17 cellular contexts compared by ENCODE assay signal in the genomic region with DNA sequence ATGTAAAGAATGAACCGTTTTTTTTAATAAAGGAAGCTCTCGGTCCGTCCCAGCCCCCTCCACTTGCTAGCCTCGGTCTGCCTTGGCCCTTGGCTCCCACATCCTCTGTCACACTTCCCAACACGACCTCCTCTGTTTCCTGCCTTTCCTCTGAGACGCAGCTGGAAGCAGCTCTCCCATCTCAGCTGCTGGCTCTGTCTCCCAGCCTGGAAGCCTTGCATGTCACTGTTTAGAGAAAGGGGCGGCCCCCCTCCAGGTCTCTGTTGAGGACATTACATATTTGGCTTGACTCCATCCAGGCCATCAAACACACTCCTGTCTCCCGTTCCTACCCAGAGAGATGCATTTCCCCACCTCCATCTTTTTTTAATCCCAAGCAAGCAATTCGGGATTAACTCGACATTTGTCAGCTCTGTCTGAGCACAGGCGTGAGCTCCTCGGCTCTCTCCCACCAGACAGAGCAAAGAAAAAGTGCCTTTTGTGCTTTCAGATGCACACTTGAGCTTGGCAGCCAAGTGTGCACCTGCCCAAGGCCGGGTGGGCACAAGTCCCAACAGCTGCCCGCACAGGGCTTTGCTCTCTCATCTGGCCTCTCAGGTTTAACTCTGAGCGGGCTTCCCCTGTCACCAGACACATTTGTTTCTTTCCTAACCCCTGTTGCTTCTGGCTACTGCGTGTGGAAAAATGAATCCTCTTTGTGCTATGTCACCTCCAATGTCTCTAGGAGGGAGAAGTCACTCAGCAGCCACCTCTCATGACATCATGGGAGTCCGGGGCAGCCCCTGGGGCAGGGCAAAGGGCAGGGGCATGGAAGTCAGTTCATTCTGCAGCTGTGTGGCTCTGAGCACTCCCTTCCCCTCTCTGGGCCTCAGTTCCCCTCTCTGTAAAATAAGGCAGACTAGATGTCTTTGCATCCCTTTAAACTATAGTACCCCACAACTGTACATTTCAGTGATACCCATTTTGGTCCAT.
DNase-seq lines count a peak whose midpoint lies in the region; ATAC-seq and TF ChIP-seq lines count a peak whose summit lies in the region.
"Had no signal": no experiment of that assay in that cellular context is flagged by ENCODE, and none has a peak within 500 bp of the region (broad histone marks: within the 10 kb centered on the region; RNA-seq: fewer than 3 reads in every experiment).

No MANE protein-coding gene starts in this region.

- H3K9me3 Mint-ChIP-seq in WTC11 = no peaks in the 10 kb centered on the region
- H3K9me3 Mint-ChIP-seq: stimulated activated naive CD8-positive, alpha-beta T cell treated with anti-CD3 and anti-CD28 coated beads, Interleukin-15, Interleukin-2, amounts not matched to agents 100 ng/mL and 50 ng/mL, for 24 hours had no signal

- H3K27me3 ChIP-seq in BE2C (no peaks in the 10 kb centered on the region), stomach (peaks cover 0 to 5% (median 0%) of the 10 kb centered on the region in 3 donors)
- H3K27me3 ChIP-seq: BLaER1 had no signal

- H3K4me1 Mint-ChIP-seq in WTC11 = peaks cover 6% of the 10 kb centered on the region

- POLR2A ChIA-PET in WTC11 (lab: Charles Lee) = interaction anchor here (0.5 kb wide), 1 partner anchor 424 kb away, joined by 3 read pairs; no protein-coding TSS in a partner anchor

- H3K36me3 ChIP-seq in BE2C = no peaks in the 10 kb centered on the region
- no peaks in the 10 kb centered on the region for H3K36me3 ChIP-seq in stomach
- H3K36me3 ChIP-seq: BLaER1 had no signal

- TF ChIP-seq POLR2A in stomach (IDR thresholded peaks at IDR 0.05) = no peak

- H3K4me3 ChIP-seq in BE2C (ENCODE audit: low read depth, low read length) = no peak overlapping the region
- peak overlapping the region in 1 of 4 donors; percentile 2 for H3K4me3 ChIP-seq in stomach
- H3K4me3 ChIP-seq: BLaER1 had no signal

- CTCF ChIA-PET in WTC11 (lab: Charles Lee) = no interaction called here

- no peak overlapping the region for H3K27ac Mint-ChIP-seq in WTC11
- H3K27ac Mint-ChIP-seq: activated CD8-positive, alpha-beta T cell treated with anti-CD3 and anti-CD28 coated beads, Interleukin-2, amount 10 ng/mL, durations not matched to agents 7 days and 5 days; progenitor cell of endocrine pancreas; stimulated activated naive CD8-positive, alpha-beta T cell treated with anti-CD3 and anti-CD28 coated beads, Interleukin-15, Interleukin-2, amounts not matched to agents 100 ng/mL and 50 ng/mL, for 24 hours had no signal

- DNase-seq in BE2C = peak; percentile 40
- DNase-seq in NCI-H128 (lab: John Stamatoyannopoulos, UW; ENCODE audit: unreplicated experiment) = peak; percentile 76
- no peak for DNase-seq in WTC11 (ENCODE audit: low spot score)
- DNase-seq in left lobe of liver (ENCODE audit: low spot score) = no peak
- DNase-seq in T-helper 2 cell = no peak
- no peak for DNase-seq in stomach
- DNase-seq: activated CD8-positive, alpha-beta T cell treated with anti-CD3 and anti-CD28 coated beads, Interleukin-2, amount 10 ng/mL, durations not matched to agents 7 days and 5 days; activated gamma-delta T cell treated with Interleukin-2 at 50 U/mL for 16 hours; NCI-H1048; stimulated activated CD4-positive, alpha-beta T cell treated with anti-CD3 and anti-CD28 coated beads, Interleukin-4, amount 100 ng/mL, for 24 hours; T1000 had no signal

- no peaks in the 10 kb centered on the region for H3K9me3 ChIP-seq in BE2C
- no peaks in the 10 kb centered on the region for H3K9me3 ChIP-seq in stomach
- H3K9me3 ChIP-seq: BLaER1 had no signal

- H3K4me1 ChIP-seq in BE2C = 0 out of 2 replicates have a peak, but pooled peaks cover 3% of the 10 kb centered on the region
- peaks cover 0 to 39% (median 19%) of the 10 kb centered on the region in 4 donors for H3K4me1 ChIP-seq in stomach

- TF ChIP-seq CTCF in BE2C (IDR thresholded peaks at IDR 0.05; ENCODE audit: low read depth, low read length) (no peak), WTC11 (IDR thresholded peaks at IDR 0.05) (no peak), stomach (IDR thresholded peaks at IDR 0.05) (no peak)

- no peaks in the 10 kb centered on the region for H3K36me3 Mint-ChIP-seq in WTC11

- WGBS in stomach, 5 donors = 30 to 46% (median 37%) methylated on average over 17 of the region's 17 CpGs

- intact Hi-C loops in stomach (cut with DNase I; ENCODE audit: low total_unique reads) = no loop called here

- no peaks in the 10 kb centered on the region for H3K27me3 Mint-ChIP-seq in WTC11 (ENCODE audit: low read depth)

- ATAC-seq in WTC11 (peak; percentile 30; the same call in 1 of the 2 replicates), left lobe of liver (peak; percentile 66), GM18909 (IDR thresholded peaks at IDR 0.05; ENCODE audit: poor library complexity, unreplicated experiment) (no peak), GM21447 (IDR thresholded peaks at IDR 0.05; ENCODE audit: unreplicated experiment) (no peak)
- ATAC-seq: activated CD8-positive, alpha-beta T cell treated with anti-CD3 and anti-CD28 coated beads, Interleukin-2, amount 10 ng/mL, durations not matched to agents 7 days and 5 days; HCT116 had no signal

- no peak for TF ChIP-seq EP300 in stomach (IDR thresholded peaks at IDR 0.05)

- H3K27ac ChIP-seq in stomach = peak overlapping the region in 2 of 5 donors; percentile 27 to 44
- H3K27ac ChIP-seq: BLaER1 had no signal

- no peak overlapping the region for H3K4me3 Mint-ChIP-seq in WTC11
- H3K4me3 Mint-ChIP-seq: activated CD8-positive, alpha-beta T cell treated with anti-CD3 and anti-CD28 coated beads, Interleukin-2, amount 10 ng/mL, durations not matched to agents 7 days and 5 days; stimulated activated naive CD8-positive, alpha-beta T cell treated with anti-CD3 and anti-CD28 coated beads, Interleukin-15, Interleukin-2, amounts not matched to agents 100 ng/mL and 50 ng/mL, for 24 hours had no signal

TF ChIP-seq in WTC11, 78 proteins besides CTCF, POLR2A, EP300 and RAD21:
- TF ChIP-seq E2F1 (CRISPR knock-in tag; IDR thresholded peaks at IDR 0.05) = no peak
- TF ChIP-seq KAT7 (CRISPR knock-in tag; IDR thresholded peaks at IDR 0.05; ENCODE audit: borderline replicate concordance) = no peak
- no peak for TF ChIP-seq FOXJ3 (CRISPR knock-in tag; IDR thresholded peaks at IDR 0.05; ENCODE audit: borderline replicate concordance)
- no peak for TF ChIP-seq GTF2I (CRISPR knock-in tag; conservative IDR thresholded peaks at IDR 0.05)
- no peak for TF ChIP-seq JAZF1 (CRISPR knock-in tag; IDR thresholded peaks at IDR 0.05)
- TF ChIP-seq, protein P1, sequence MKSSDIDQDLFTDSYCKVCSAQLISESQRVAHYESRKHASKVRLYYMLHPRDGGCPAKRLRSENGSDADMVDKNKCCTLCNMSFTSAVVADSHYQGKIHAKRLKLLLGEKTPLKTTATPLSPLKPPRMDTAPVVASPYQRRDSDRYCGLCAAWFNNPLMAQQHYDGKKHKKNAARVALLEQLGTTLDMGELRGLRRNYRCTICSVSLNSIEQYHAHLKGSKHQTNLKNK (CRISPR knock-in tag; IDR thresholded peaks at IDR 0.05) = no peak

Comparison
In these comparisons a context has a peak if more than half of its experiments do, and no peak if none do; other contexts are left out.
1. DNase-seq: peak in BE2C (single experiment) and NCI-H128 (single experiment); none in WTC11 (single experiment), left lobe of liver (single experiment), T-helper 2 cell (0 of 5) and stomach (single experiment).
2. ATAC-seq: peak in WTC11 (single experiment) and left lobe of liver (single experiment); none in GM18909 (single experiment) and GM21447 (single experiment).